Comparison of ENCODE assay signal across 34 cellular contexts in the genomic region with DNA sequence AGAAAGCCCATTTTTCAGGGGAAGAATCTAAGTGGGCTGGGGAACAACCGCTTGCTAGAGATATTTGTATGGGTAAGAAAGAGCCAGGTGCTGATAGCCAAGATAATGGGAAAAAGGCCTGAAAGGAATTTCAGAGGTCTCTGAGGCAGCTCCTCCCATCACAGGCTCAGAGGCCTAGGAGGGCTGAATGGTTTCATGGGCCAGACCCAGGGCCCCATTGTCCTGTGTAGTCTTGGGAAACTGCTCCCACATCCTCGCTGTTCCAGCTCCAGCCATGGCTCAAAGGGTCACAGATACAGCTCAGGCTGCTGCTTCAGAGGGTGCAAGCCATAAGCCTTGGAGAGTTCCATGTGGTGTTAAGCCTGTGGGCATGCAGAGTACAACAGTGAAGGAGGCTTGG.
"Had no signal": no experiment of that assay in that cellular context is flagged by ENCODE, and none has a peak within 500 bp of the region (broad histone marks: within the 10 kb centered on the region; RNA-seq: fewer than 3 reads in every experiment).

No MANE protein-coding gene starts in this region.

- H3K36me3 ChIP-seq: MG63 had no signal

- DNase-seq: Karpas-422, Kasumi-1, KG1, MG63, MM.1S, MV-4-11, NCI-H1048, NCI-H1092, NCI-H1092 treated with DMSO at 0.1 percent for 48 hours, NCI-H1105, NCI-H1105 treated with DMSO at 0.1 percent for 48 hours, NCI-H1417, NCI-H1417 treated with DMSO at 0.1 percent for 48 hours, NCI-H1436, NCI-H1436 treated with DMSO at 0.1 percent for 48 hours, NCI-H146, NCI-H1694, NCI-H1694 treated with DMSO at 0.1 percent for 48 hours, NCI-H187, NCI-H187 treated with DMSO at 0.1 percent for 48 hours, NCI-H2029, NCI-H2029 treated with DMSO at 0.1 percent for 48 hours, NCI-H2081, NCI-H2081 treated with DMSO at 0.1 percent for 48 hours, NCI-H2107, NCI-H2171, NCI-H2171 treated with DMSO at 0.1 percent for 48 hours, NCI-H2227 treated with DMSO at 0.1 percent for 48 hours, NCI-H226, NCI-H345, NCI-H446, NCI-H446 treated with DMSO at 0.1 percent for 48 hours, NCI-H510A had no signal

- H3K4me3 ChIP-seq: MG63 had no signal

- H3K27ac ChIP-seq: KMS-11 had no signal
